Comparison of ENCODE assay signal across 1 cellular context in the genomic region with DNA sequence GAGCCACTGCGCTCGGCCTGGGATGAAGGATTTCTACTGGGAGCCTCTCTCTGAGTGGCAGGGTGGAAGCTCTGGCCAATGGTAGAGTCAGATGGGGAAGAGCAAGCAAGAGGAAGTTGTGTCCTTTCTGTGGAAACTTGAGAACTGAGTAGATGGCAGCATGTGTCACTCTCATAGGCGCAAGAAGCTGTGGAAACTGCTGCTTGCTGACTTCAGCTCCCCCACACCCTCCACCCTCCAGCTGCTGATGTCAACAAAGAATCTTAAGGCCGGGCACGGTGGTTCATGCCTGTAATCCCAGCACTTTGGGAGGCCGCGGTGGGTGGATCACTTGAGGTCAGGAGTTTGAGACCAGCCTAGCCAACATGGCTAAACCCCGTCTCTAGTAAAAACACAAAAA.
TF ChIP-seq lines count a peak whose summit lies in the region.

No MANE protein-coding gene starts in this region.

TF ChIP-seq in IMR-90, 13 proteins besides CTCF, POLR2A, EP300 and RAD21 (continued from another document):
- TF ChIP-seq ELK1 (IDR thresholded peaks at IDR 0.05; ENCODE audit: borderline replicate concordance, low read depth, low read length) (no peak), NFE2L2 (IDR thresholded peaks at IDR 0.05; ENCODE audit: low read depth, low read length) (no peak), SMC3 (IDR thresholded peaks at IDR 0.05; ENCODE audit: low read depth, low read length) (no peak)
